2 cellular contexts compared by ENCODE assay signal in the genomic region with DNA sequence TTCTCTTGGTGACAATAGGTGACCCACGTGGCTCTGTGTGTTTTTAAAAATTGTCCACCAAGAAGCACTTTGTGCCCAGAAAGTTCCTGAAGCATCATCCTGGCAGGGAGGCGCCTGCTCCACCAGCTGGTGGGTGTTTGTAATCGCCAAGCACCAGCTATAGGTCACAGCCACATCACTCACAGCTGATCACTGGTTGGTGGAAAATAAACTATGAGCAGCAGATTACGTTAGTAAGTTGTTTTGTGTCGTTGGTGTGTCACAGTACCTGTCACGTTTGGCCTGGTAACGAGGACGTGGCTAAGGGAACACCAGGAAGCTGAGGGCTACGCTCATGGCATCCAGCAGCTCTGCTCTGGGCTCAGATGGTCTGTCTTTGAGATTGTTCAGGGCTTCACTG.
TF ChIP-seq lines count a peak whose summit lies in the region.

No MANE protein-coding gene starts in this region.

TF ChIP-seq in A549, 52 proteins besides CTCF, POLR2A, EP300 and RAD21:
- no peak for TF ChIP-seq TFCP2L1 (CRISPR knock-in tag; IDR thresholded peaks at IDR 0.05)
- no peak for TF ChIP-seq RFX5 (IDR thresholded peaks at IDR 0.05)
- TF ChIP-seq RNF2 (IDR thresholded peaks at IDR 0.05; ENCODE audit: borderline replicate concordance, low read depth) = no peak
- no peak for TF ChIP-seq MAFK (IDR thresholded peaks at IDR 0.05; ENCODE audit: partially characterized antibody)
- no peak for TF ChIP-seq HEYL (CRISPR knock-in tag; IDR thresholded peaks at IDR 0.05)
- no peak for TF ChIP-seq ZNF302 (CRISPR knock-in tag; IDR thresholded peaks at IDR 0.05)
- no peak for TF ChIP-seq NR3C1 (IDR thresholded peaks at IDR 0.05)
- TF ChIP-seq, protein P1, sequence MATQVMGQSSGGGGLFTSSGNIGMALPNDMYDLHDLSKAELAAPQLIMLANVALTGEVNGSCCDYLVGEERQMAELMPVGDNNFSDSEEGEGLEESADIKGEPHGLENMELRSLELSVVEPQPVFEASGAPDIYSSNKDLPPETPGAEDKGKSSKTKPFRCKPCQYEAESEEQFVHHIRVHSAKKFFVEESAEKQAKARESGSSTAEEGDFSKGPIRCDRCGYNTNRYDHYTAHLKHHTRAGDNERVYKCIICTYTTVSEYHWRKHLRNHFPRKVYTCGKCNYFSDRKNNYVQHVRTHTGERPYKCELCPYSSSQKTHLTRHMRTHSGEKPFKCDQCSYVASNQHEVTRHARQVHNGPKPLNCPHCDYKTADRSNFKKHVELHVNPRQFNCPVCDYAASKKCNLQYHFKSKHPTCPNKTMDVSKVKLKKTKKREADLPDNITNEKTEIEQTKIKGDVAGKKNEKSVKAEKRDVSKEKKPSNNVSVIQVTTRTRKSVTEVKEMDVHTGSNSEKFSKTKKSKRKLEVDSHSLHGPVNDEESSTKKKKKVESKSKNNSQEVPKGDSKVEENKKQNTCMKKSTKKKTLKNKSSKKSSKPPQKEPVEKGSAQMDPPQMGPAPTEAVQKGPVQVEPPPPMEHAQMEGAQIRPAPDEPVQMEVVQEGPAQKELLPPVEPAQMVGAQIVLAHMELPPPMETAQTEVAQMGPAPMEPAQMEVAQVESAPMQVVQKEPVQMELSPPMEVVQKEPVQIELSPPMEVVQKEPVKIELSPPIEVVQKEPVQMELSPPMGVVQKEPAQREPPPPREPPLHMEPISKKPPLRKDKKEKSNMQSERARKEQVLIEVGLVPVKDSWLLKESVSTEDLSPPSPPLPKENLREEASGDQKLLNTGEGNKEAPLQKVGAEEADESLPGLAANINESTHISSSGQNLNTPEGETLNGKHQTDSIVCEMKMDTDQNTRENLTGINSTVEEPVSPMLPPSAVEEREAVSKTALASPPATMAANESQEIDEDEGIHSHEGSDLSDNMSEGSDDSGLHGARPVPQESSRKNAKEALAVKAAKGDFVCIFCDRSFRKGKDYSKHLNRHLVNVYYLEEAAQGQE (IDR thresholded peaks at IDR 0.05) = no peak
- TF ChIP-seq EHMT2 (IDR thresholded peaks at IDR 0.05; ENCODE audit: low read depth) = no peak
- no peak for TF ChIP-seq HDAC2 (IDR thresholded peaks at IDR 0.05)
- TF ChIP-seq CEBPB (IDR thresholded peaks at IDR 0.05) = no peak
- TF ChIP-seq CHD2 (IDR thresholded peaks at IDR 0.05; ENCODE audit: low read length, partially characterized antibody) = no peak
- no peak for TF ChIP-seq CBX2 (IDR thresholded peaks at IDR 0.05; ENCODE audit: borderline replicate concordance, low read depth)
- TF ChIP-seq CHD4 (IDR thresholded peaks at IDR 0.05; ENCODE audit: borderline replicate concordance) = no peak
- TF ChIP-seq, protein P2, sequence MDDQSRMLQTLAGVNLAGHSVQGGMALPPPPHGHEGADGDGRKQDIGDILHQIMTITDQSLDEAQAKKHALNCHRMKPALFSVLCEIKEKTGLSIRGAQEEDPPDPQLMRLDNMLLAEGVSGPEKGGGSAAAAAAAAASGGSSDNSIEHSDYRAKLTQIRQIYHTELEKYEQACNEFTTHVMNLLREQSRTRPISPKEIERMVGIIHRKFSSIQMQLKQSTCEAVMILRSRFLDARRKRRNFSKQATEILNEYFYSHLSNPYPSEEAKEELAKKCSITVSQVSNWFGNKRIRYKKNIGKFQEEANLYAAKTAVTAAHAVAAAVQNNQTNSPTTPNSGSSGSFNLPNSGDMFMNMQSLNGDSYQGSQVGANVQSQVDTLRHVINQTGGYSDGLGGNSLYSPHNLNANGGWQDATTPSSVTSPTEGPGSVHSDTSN (IDR thresholded peaks at IDR 0.05) = no peak

TF ChIP-seq in IMR-90, 13 proteins besides CTCF, POLR2A, EP300 and RAD21:
- TF ChIP-seq CHD1 (IDR thresholded peaks at IDR 0.05; ENCODE audit: low read depth, low read length) (no peak), BHLHE40 (IDR thresholded peaks at IDR 0.05; ENCODE audit: low read depth, low read length) (peak; percentile 49)
TF ChIP-seq in IMR-90: peak in this region for 1.
